Comparison of ENCODE assay signal across 11 cellular contexts in the genomic region with DNA sequence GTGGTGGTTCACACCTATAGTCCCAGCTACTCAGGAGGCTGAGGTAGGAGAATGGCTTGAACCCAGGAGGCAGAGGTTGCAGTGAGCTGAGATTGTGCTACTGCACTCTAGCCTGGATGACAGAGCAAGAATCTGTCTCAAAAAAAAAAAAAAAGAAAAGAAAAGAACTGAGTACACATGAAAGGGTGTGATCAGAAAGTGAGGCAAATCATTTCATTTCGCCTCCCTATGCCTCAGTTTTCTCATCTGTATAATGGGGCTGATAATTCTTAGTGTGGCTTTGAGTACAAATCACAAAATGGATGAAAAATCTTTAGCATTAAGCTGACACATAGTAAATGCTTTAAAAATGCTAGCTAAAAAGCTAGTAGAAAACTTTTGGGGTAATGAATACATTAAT. TPM values are rescaled to one million over a fixed set of nuclear protein-coding genes. Genes with fewer than 3 reads are reported as not detected.
DNase-seq lines count a peak whose midpoint lies in the region; ATAC-seq, FAIRE-seq and TF ChIP-seq lines count a peak whose summit lies in the region.
"Not testable (repeated sequence)": the region's sequence is repeated elsewhere in the genome, so short reads cannot be mapped to it uniquely, and the experiment has no call there.
"Had no signal": no experiment of that assay in that cellular context is flagged by ENCODE, and none has a peak within 500 bp of the region (broad histone marks: within the 10 kb centered on the region; RNA-seq: fewer than 3 reads in every experiment).

No MANE protein-coding gene starts in this region.

- H3K14ac ChIP-seq in trophoblast cell (ENCODE audit: low read length), result not testable (repeated sequence)

- not testable (repeated sequence) for H3K36me3 ChIP-seq in Loucy (ENCODE audit: insufficient read depth, low read length); K562 (ENCODE audit: control insufficient read depth, insufficient read depth, low read length); HepG2 (replicated peaks in 1 of 2; ENCODE audit: control insufficient read depth in 1 of 2, insufficient read depth in 2 of 2, low read length in 2 of 2); trophoblast cell (ENCODE audit: control insufficient read depth in 1 of 2, insufficient read depth in 2 of 2, low read length in 2 of 2)

- H3K27me3 Mint-ChIP-seq in T-helper 17 cell, result peaks cover 35% of the 10 kb centered on the region

- H3K9me3 ChIP-seq in Loucy (ENCODE audit: insufficient read depth, low read depth, low read length); T-helper 17 cell (ENCODE audit: control insufficient read depth, low read length, poor library complexity, severe bottlenecking); K562 (replicated peaks; ENCODE audit: control insufficient read depth, insufficient read depth, low read depth, low read length); HepG2 (ENCODE audit: low read length); trophoblast cell (ENCODE audit: insufficient read depth, low read depth, low read length): not testable (repeated sequence)

- H4K12ac ChIP-seq in trophoblast cell (ENCODE audit: low read depth, low read length), result not testable (repeated sequence)

- H3K27ac ChIP-seq in K562 (ENCODE audit: extremely low read depth, low read depth, low read length); HepG2 (ENCODE audit: extremely low read length, insufficient read depth, low read length); trophoblast cell (ENCODE audit: low read depth, low read length): not testable (repeated sequence)

- not testable (repeated sequence) for H3K79me1 ChIP-seq in trophoblast cell (ENCODE audit: low read length)

- H3K9me1 ChIP-seq in K562 (ENCODE audit: control insufficient read depth, insufficient read depth, low read length), result not testable (repeated sequence)

- not testable (repeated sequence) for FAIRE-seq in K562 (lab: Jason Lieb, UNC); HepG2 (lab: Jason Lieb, UNC)

- 0% methylated on average over 1 of the region's 1 CpG for WGBS in K562 (ENCODE audit: insufficient coverage, low coverage, missing lambda C conversion rate)
- 21% methylated on average over 1 of the region's 1 CpG for WGBS in HepG2 (ENCODE audit: low lambda C conversion rate)
- WGBS in trophoblast cell (ENCODE audit: extremely low coverage, insufficient coverage, insufficient read length), result no CpG with 5 or more reads among the region's 1 CpG

- not testable (repeated sequence) for H3K18ac ChIP-seq in trophoblast cell (ENCODE audit: low read length)

- H3K4ac ChIP-seq in trophoblast cell (ENCODE audit: low read depth, low read length), result not testable (repeated sequence)

- peak overlapping the region; percentile 68 for H3K4me2 ChIP-seq in Loucy (ENCODE audit: low read depth, low read length, poor library complexity, severe bottlenecking)
- H3K4me2 ChIP-seq in K562 (ENCODE audit: insufficient read depth, low read length); HepG2 (ENCODE audit: low read depth, low read length); trophoblast cell (ENCODE audit: low read length): not testable (repeated sequence)

- peak overlapping the region; percentile 57 for H3K4me3 ChIP-seq in Loucy (ENCODE audit: low read length, poor library complexity, severe bottlenecking)
- not testable (repeated sequence) for H3K4me3 ChIP-seq in K562; HepG2 (replicated peaks in 1 of 3; ENCODE audit: insufficient read depth in 1 of 3, low read depth in 2 of 3, low read length in 3 of 3); trophoblast cell (ENCODE audit: low read depth, low read length)

- H3K27me3 ChIP-seq in Loucy (ENCODE audit: insufficient read depth, low read length, poor library complexity, severe bottlenecking); K562 (ENCODE audit: control insufficient read depth in 2 of 2, insufficient read depth in 2 of 2, low read length in 2 of 2); HepG2 (ENCODE audit: control insufficient read depth in 1 of 2, insufficient read depth in 2 of 2, low read length in 2 of 2); trophoblast cell (ENCODE audit: insufficient read depth, low read length): not testable (repeated sequence)

- BruUV-seq in K562 (replicated peaks; lab: Mats Ljungman, UMichigan); HepG2 (replicated peaks; lab: Mats Ljungman, UMichigan): not testable (repeated sequence)

- H2AK5ac ChIP-seq in trophoblast cell (ENCODE audit: low read length), result not testable (repeated sequence)

- in situ Hi-C loops in K562 (cut with MboI); HepG2 (cut with HindIII; ENCODE audit: extremely low pct_ligation_motif_present, low pct_unique_long_range_greater_than_20kb): not testable (repeated sequence)

- H3K23ac ChIP-seq in trophoblast cell (ENCODE audit: low read length), result not testable (repeated sequence)

- H3K4me1 Mint-ChIP-seq in T-helper 17 cell, result not testable (repeated sequence)

- H3K4me1 ChIP-seq in Loucy (ENCODE audit: insufficient read depth, low read length, poor library complexity, severe bottlenecking) (peaks cover 48% of the 10 kb centered on the region), K562 (replicated peaks in 1 of 2; ENCODE audit: control insufficient read depth in 2 of 2, insufficient read depth in 2 of 2, low read length in 2 of 2) (peaks cover 0 to 14% of the 10 kb centered on the region in 2 experiments; a peak in 3 of 5 replicates), HepG2 (ENCODE audit: insufficient read depth, low read length) (peaks cover 60% of the 10 kb centered on the region)
- H3K4me1 ChIP-seq in trophoblast cell (ENCODE audit: control insufficient read depth in 1 of 2, insufficient read depth in 2 of 2, low read length in 2 of 2), result not testable (repeated sequence)

- H2AFZ ChIP-seq in Loucy (ENCODE audit: low read length); K562 (ENCODE audit: low read depth, low read length); HepG2 (ENCODE audit: low read length); trophoblast cell (ENCODE audit: insufficient read depth, low read length, poor library complexity): not testable (repeated sequence)

- ATAC-seq in T-helper 17 cell, K562, HepG2: not testable (repeated sequence)

- H3K27ac Mint-ChIP-seq in T-helper 17 cell, result peak overlapping the region; percentile 16

- H3K36me3 Mint-ChIP-seq in T-helper 17 cell (ENCODE audit: low read depth), result not testable (repeated sequence)

- TF ChIP-seq POLR2A in K562 (conservative IDR thresholded peaks at IDR 0.05); HepG2 (IDR thresholded peaks at IDR 0.05; ENCODE audit: insufficient read depth in 1 of 2, low read depth in 2 of 2, low read length in 2 of 2): not testable (repeated sequence)

- POLR2A ChIA-PET in K562 (lab: Yijun Ruan, JAX), result not testable (repeated sequence)
- POLR2A ChIA-PET in HepG2 (lab: Yijun Ruan, JAX), result interaction anchor here (0.6 kb wide), 1 partner anchor 9 kb away, joined by 3 read pairs; no protein-coding TSS in a partner anchor

- DNase-seq in T-helper 17 cell; K562 (ENCODE audit: extremely low read depth in 1 of 4, low spot score in 3 of 4); HepG2 (ENCODE audit: low spot score); trophoblast cell: not testable (repeated sequence)

- H2BK5ac ChIP-seq in trophoblast cell (ENCODE audit: low read depth, low read length, poor library complexity), result not testable (repeated sequence)

- peak overlapping the region; percentile 34 for H3K9ac ChIP-seq in Loucy (ENCODE audit: low read depth, low read length, poor library complexity, severe bottlenecking)
- H3K9ac ChIP-seq in K562 (ENCODE audit: insufficient read depth in 1 of 2, low read depth in 2 of 2, low read length in 2 of 2); HepG2 (ENCODE audit: insufficient read depth, low read depth, low read length); trophoblast cell (ENCODE audit: low read length): not testable (repeated sequence)

- TF ChIP-seq EP300 in K562 (IDR thresholded peaks at IDR 0.05; ENCODE audit: low read length); HepG2 (IDR thresholded peaks at IDR 0.05; ENCODE audit: low read depth in 2 of 2, low read length in 2 of 2); HepG2 (CRISPR knock-in tag; IDR thresholded peaks at IDR 0.05; ENCODE audit: borderline replicate concordance): not testable (repeated sequence)

- H3K9me2 ChIP-seq in Loucy (replicated peaks; ENCODE audit: low read depth, low read length), result not testable (repeated sequence)

- TF ChIP-seq RAD21 in K562 (CRISPR knock-in tag; conservative IDR thresholded peaks at IDR 0.05 in 1 of 2, IDR thresholded peaks at IDR 0.05 in 1 of 2); HepG2 (CRISPR knock-in tag; IDR thresholded peaks at IDR 0.05): not testable (repeated sequence)

- H3K4me3 Mint-ChIP-seq in T-helper 17 cell, result not testable (repeated sequence)

- not testable (repeated sequence) for H2BK12ac ChIP-seq in trophoblast cell (ENCODE audit: low read length)

- not testable (repeated sequence) for H3F3A ChIP-seq in Loucy (ENCODE audit: low read depth)

- intact Hi-C loops in K562 (cut with micrococcal nuclease); HepG2 (cut with micrococcal nuclease; ENCODE audit: unreplicated experiment): not testable (repeated sequence)

- peak overlapping the region; percentile 53 for H4K91ac ChIP-seq in trophoblast cell (ENCODE audit: low read depth, low read length)

- H3K79me2 ChIP-seq in Loucy (ENCODE audit: insufficient read depth, low read length); K562 (ENCODE audit: control insufficient read depth, insufficient read depth, low read length); HepG2 (ENCODE audit: insufficient read depth, low read length); trophoblast cell (ENCODE audit: control insufficient read depth, insufficient read depth, low read length, poor library complexity): not testable (repeated sequence)

- TF ChIP-seq CTCF in Loucy (conservative IDR thresholded peaks at IDR 0.05; ENCODE audit: low read length); K562 (IDR thresholded peaks at IDR 0.05 in 2 of 3, conservative IDR thresholded peaks at IDR 0.05 in 1 of 3; ENCODE audit: insufficient read depth in 2 of 3, low read depth in 1 of 3, low read length in 3 of 3); HepG2 (CRISPR knock-in tag; IDR thresholded peaks at IDR 0.05): not testable (repeated sequence)

- not testable (repeated sequence) for H4K20me1 ChIP-seq in Loucy (ENCODE audit: insufficient read depth, low read length, poor library complexity, severe bottlenecking); K562 (replicated peaks; ENCODE audit: control insufficient read depth, insufficient read depth, low read length); HepG2 (ENCODE audit: insufficient read depth, low read length)

- CTCF ChIA-PET in K562 (lab: Yijun Ruan, JAX; ENCODE audit: low intra/inter-chr PET ratio), result interaction anchor here (0.6 kb wide), 1 partner anchor 8 kb away, joined by 3 read pairs; no protein-coding TSS in a partner anchor
- CTCF ChIA-PET in HepG2 (lab: Yijun Ruan, JAX; ENCODE audit: low intra/inter-chr PET ratio, low total read pairs), result not testable (repeated sequence)

- not testable (repeated sequence) for H4K8ac ChIP-seq in trophoblast cell (ENCODE audit: low read depth, low read length)

- H2BK120ac ChIP-seq in trophoblast cell (ENCODE audit: insufficient read depth, low read length, poor library complexity), result not testable (repeated sequence)

RNA-seq across cellular contexts. Expression of a gene that starts 13.2 kb away (rescaled TPM):
- total RNA-seq in T-helper 17 cell, result 10 to 100 TPM; 56.9 to 65.0 TPM
- 43.7 and 53.8 TPM in 2 replicates for total RNA-seq in K562 (2011; cell fraction: chromatin; rRNA removed; ENCODE audit: low replicate concordance)
- total RNA-seq in K562 (2011; cell fraction: nucleolus; rRNA removed), result 36.5 and 40.0 TPM in 2 replicates
- 62.1 and 86.8 TPM in 2 replicates for total RNA-seq in K562 (2011; cell fraction: nucleoplasm; rRNA removed)
- 20.6 and 24.2 TPM in 2 replicates for total RNA-seq in K562 (2014; rRNA removed)
- total RNA-seq in K562 (2014; rRNA removed; fragmentation: Illumina TruSeq; extraction: Trizol), result 19.6 and 21.0 TPM in 2 replicates
- total RNA-seq in K562 (2015; rRNA removed; fragmentation: Illumina TruSeq; extraction: Trizol), result 26.4 and 27.6 TPM in 2 replicates
- 30.1 and 34.0 TPM in 2 replicates for total RNA-seq in K562 (2021)
- 29.6 and 41.5 TPM in 2 replicates for polyA plus RNA-seq in K562 (2011; rRNA removed)
- polyA plus RNA-seq in K562 (2011; cell fraction: cytosol; rRNA removed), result 47.2 and 47.4 TPM in 2 replicates
- 31.4 and 37.8 TPM in 2 replicates for polyA plus RNA-seq in K562 (2011; cell fraction: nucleus; rRNA removed)
- 25.2 and 30.6 TPM in 2 replicates for polyA plus RNA-seq in K562 (2012)
- polyA plus RNA-seq in K562 (2014; fragmentation: Illumina TruSeq; extraction: Trizol), result 31.5 and 31.9 TPM in 2 replicates
- polyA plus RNA-seq in K562 (2014; fragmentation: Nextera tagmentation; extraction: Ambion mirVana), result 10 to 100 TPM; 16.9 to 17.3 TPM
- polyA plus RNA-seq in K562 (2014; rRNA removed), result 37.1 and 38.9 TPM in 2 replicates
- polyA minus RNA-seq in K562 (2011; rRNA and poly(A)+ RNA removed), result 23.6 and 40.0 TPM in 2 replicates
- 11.2 and 17.5 TPM in 2 replicates for polyA minus RNA-seq in K562 (2011; cell fraction: cytosol; rRNA and poly(A)+ RNA removed)
- polyA minus RNA-seq in K562 (2011; cell fraction: nucleus; rRNA and poly(A)+ RNA removed), result 9.4 and 10.1 TPM in 2 replicates
- total RNA-seq in HepG2 (2016; rRNA removed; fragmentation: Illumina TruSeq; extraction: Trizol), result 34.9 and 52.4 TPM in 2 replicates
- total RNA-seq in HepG2 (2016; cell fraction: cytosol; rRNA removed; fragmentation: Illumina TruSeq; extraction: Trizol; ENCODE audit: low read depth), result 17.2 and 22.5 TPM in 2 replicates
- 38.0 and 49.3 TPM in 2 replicates for total RNA-seq in HepG2 (2016; cell fraction: insoluble cytoplasmic fraction; rRNA removed; fragmentation: Illumina TruSeq; extraction: Trizol)
- 51.0 and 56.2 TPM in 2 replicates for total RNA-seq in HepG2 (2016; cell fraction: membrane; rRNA removed; fragmentation: Illumina TruSeq; extraction: Trizol)
- total RNA-seq in HepG2 (2016; cell fraction: nucleus; rRNA removed; fragmentation: Illumina TruSeq; extraction: Trizol), result 51.2 and 62.7 TPM in 2 replicates
- 86.8 and 87.3 TPM in 2 replicates for polyA plus RNA-seq in HepG2 (2011; rRNA removed)
- polyA plus RNA-seq in HepG2 (2011; cell fraction: cytosol; rRNA removed), result 70.1 and 103 TPM in 2 replicates
- polyA plus RNA-seq in HepG2 (2011; cell fraction: nucleus; rRNA removed), result 88.0 and 105 TPM in 2 replicates
- 48.1 and 53.7 TPM in 2 replicates for polyA plus RNA-seq in HepG2 (2012)
- polyA plus RNA-seq in HepG2 (2016; cell fraction: cytosol; fragmentation: Illumina TruSeq; extraction: Trizol; ENCODE audit: low read depth), result 20.3 and 24.7 TPM in 2 replicates
- 48.7 and 55.1 TPM in 2 replicates for polyA plus RNA-seq in HepG2 (2016; cell fraction: insoluble cytoplasmic fraction; fragmentation: Illumina TruSeq; extraction: Trizol; ENCODE audit: low read depth)
- polyA plus RNA-seq in HepG2 (2016; cell fraction: membrane; fragmentation: Illumina TruSeq; extraction: Trizol; ENCODE audit: low read depth), result 52.2 and 55.0 TPM in 2 replicates
- 97.6 and 101 TPM in 2 replicates for polyA plus RNA-seq in HepG2 (2016; cell fraction: nucleus; fragmentation: Illumina TruSeq; extraction: Trizol; ENCODE audit: insufficient read depth, low read depth)
- polyA minus RNA-seq in HepG2 (2011; rRNA and poly(A)+ RNA removed; ENCODE audit: low replicate concordance), result 129 and 137 TPM in 2 replicates
- polyA minus RNA-seq in HepG2 (2011; cell fraction: cytosol; rRNA and poly(A)+ RNA removed), result 28.5 and 36.9 TPM in 2 replicates
- 87.7 and 95.1 TPM in 2 replicates for polyA minus RNA-seq in HepG2 (2011; cell fraction: nucleus; rRNA and poly(A)+ RNA removed)
- polyA plus RNA-seq in trophoblast cell (2013), result 127 and 134 TPM in 2 replicates

RNA-seq across cellular contexts. Expression of a gene that starts 19.8 kb away (rescaled TPM):
- total RNA-seq in T-helper 17 cell (not detected), K562 (2014; rRNA removed) (not detected in 2 replicates), K562 (2014; rRNA removed; fragmentation: Illumina TruSeq; extraction: Trizol) (not detected in 2 replicates), K562 (2015; rRNA removed; fragmentation: Illumina TruSeq; extraction: Trizol) (not detected in 2 replicates), K562 (2021) (0.13 TPM in 1 of 2 replicates, not detected in the other), HepG2 (2016; rRNA removed; fragmentation: Illumina TruSeq; extraction: Trizol) (not detected in 2 replicates)
- total RNA-seq in K562 (2011; cell fraction: chromatin; rRNA removed; ENCODE audit: low replicate concordance), result not detected in 2 replicates
- total RNA-seq in K562 (2011; cell fraction: nucleolus; rRNA removed), result not detected in 2 replicates
- not detected in 2 replicates for total RNA-seq in K562 (2011; cell fraction: nucleoplasm; rRNA removed)
- polyA plus RNA-seq in K562 (2011; rRNA removed) (not detected in 2 replicates), K562 (2014; fragmentation: Illumina TruSeq; extraction: Trizol) (not detected in 2 replicates), K562 (2014; fragmentation: Nextera tagmentation; extraction: Ambion mirVana) (not detected), K562 (2014; rRNA removed) (not detected in 2 replicates), HepG2 (2011; rRNA removed) (not detected in 2 replicates)
- not detected in 2 replicates for polyA plus RNA-seq in K562 (2011; cell fraction: cytosol; rRNA removed)
- polyA plus RNA-seq in K562 (2011; cell fraction: nucleus; rRNA removed), result not detected in 2 replicates
- 0.34 and 0.64 TPM in 2 replicates for polyA plus RNA-seq in K562 (2012)
- polyA minus RNA-seq in K562 (2011; rRNA and poly(A)+ RNA removed), result not detected in 2 replicates
- polyA minus RNA-seq in K562 (2011; cell fraction: cytosol; rRNA and poly(A)+ RNA removed), result not detected in 2 replicates
- polyA minus RNA-seq in K562 (2011; cell fraction: nucleus; rRNA and poly(A)+ RNA removed), result not detected in 2 replicates
- not detected in 2 replicates for total RNA-seq in HepG2 (2016; cell fraction: cytosol; rRNA removed; fragmentation: Illumina TruSeq; extraction: Trizol; ENCODE audit: low read depth)
- not detected in 2 replicates for total RNA-seq in HepG2 (2016; cell fraction: insoluble cytoplasmic fraction; rRNA removed; fragmentation: Illumina TruSeq; extraction: Trizol)
- not detected in 2 replicates for total RNA-seq in HepG2 (2016; cell fraction: membrane; rRNA removed; fragmentation: Illumina TruSeq; extraction: Trizol)
- total RNA-seq in HepG2 (2016; cell fraction: nucleus; rRNA removed; fragmentation: Illumina TruSeq; extraction: Trizol), result not detected in 2 replicates
- not detected in 2 replicates for polyA plus RNA-seq in HepG2 (2011; cell fraction: cytosol; rRNA removed)
- polyA plus RNA-seq in HepG2 (2011; cell fraction: nucleus; rRNA removed), result not detected in 2 replicates
- 1.4 and 1.6 TPM in 2 replicates for polyA plus RNA-seq in HepG2 (2012)
- polyA plus RNA-seq in HepG2 (2016; cell fraction: cytosol; fragmentation: Illumina TruSeq; extraction: Trizol; ENCODE audit: low read depth), result not detected in 2 replicates
- not detected in 2 replicates for polyA plus RNA-seq in HepG2 (2016; cell fraction: insoluble cytoplasmic fraction; fragmentation: Illumina TruSeq; extraction: Trizol; ENCODE audit: low read depth)
- not detected in 2 replicates for polyA plus RNA-seq in HepG2 (2016; cell fraction: membrane; fragmentation: Illumina TruSeq; extraction: Trizol; ENCODE audit: low read depth)
- polyA plus RNA-seq in HepG2 (2016; cell fraction: nucleus; fragmentation: Illumina TruSeq; extraction: Trizol; ENCODE audit: insufficient read depth, low read depth), result not detected in 2 replicates
- not detected in 2 replicates for polyA minus RNA-seq in HepG2 (2011; rRNA and poly(A)+ RNA removed; ENCODE audit: low replicate concordance)
- polyA minus RNA-seq in HepG2 (2011; cell fraction: cytosol; rRNA and poly(A)+ RNA removed), result not detected in 2 replicates
- polyA minus RNA-seq in HepG2 (2011; cell fraction: nucleus; rRNA and poly(A)+ RNA removed), result not detected in 2 replicates
- 112 and 133 TPM in 2 replicates for polyA plus RNA-seq in trophoblast cell (2013)
- total RNA-seq: A673; Calu3; CD4-positive, alpha-beta memory T cell; CD4-positive, CD25-positive, alpha-beta regulatory T cell had no signal
- polyA plus RNA-seq: CD14-positive monocyte; CD4-positive, alpha-beta memory T cell; CD4-positive, CD25-positive, alpha-beta regulatory T cell; CD8-positive, alpha-beta memory T cell had no signal
